8 cellular contexts compared by ENCODE assay signal in genomic region chr20:53872561-53873248, GRCh38.
DNase-seq lines count a peak whose midpoint lies in the region; ATAC-seq and TF ChIP-seq lines count a peak whose summit lies in the region.

No MANE protein-coding gene starts in this region.

- H3K36me3 ChIP-seq in naive thymus-derived CD4-positive, alpha-beta T cell (ENCODE audit: control insufficient read depth in 2 of 3, insufficient read depth in 3 of 3, low read length in 3 of 3) = no peaks in the 10 kb centered on the region
- no peaks in the 10 kb centered on the region for H3K36me3 ChIP-seq in WERI-Rb-1

- POLR2A ChIA-PET in naive thymus-derived CD4-positive, alpha-beta T cell (lab: Charles Lee) = interaction anchor here (0.5 to 2.5 kb wide), 34 partner anchors 13 to 296 kb away, joined by 3 to 23 read pairs (median 4); no protein-coding TSS in a partner anchor

- H3K27ac Mint-ChIP-seq in activated naive CD8-positive, alpha-beta T cell = peak overlapping the region; percentile 98
- H3K27ac Mint-ChIP-seq in naive thymus-derived CD4-positive, alpha-beta T cell = peak overlapping the region; percentile 90 to 99 (median 97)
- H3K27ac Mint-ChIP-seq in endothelial cell (ENCODE audit: unreplicated experiment) = no peak overlapping the region

- H3K9me3 ChIP-seq in naive thymus-derived CD4-positive, alpha-beta T cell (ENCODE audit: control insufficient read depth in 2 of 3, low read length in 3 of 3) = no peaks in the 10 kb centered on the region
- H3K9me3 ChIP-seq in WERI-Rb-1 (ENCODE audit: severe bottlenecking) = no peaks in the 10 kb centered on the region

- TF ChIP-seq CTCF in WERI-Rb-1 (IDR thresholded peaks at IDR 0.05; ENCODE audit: low read depth, low read length) = no peak
- no peak for TF ChIP-seq CTCF in endothelial cell (IDR thresholded peaks at IDR 0.05; ENCODE audit: unreplicated experiment)

- peaks cover 59% of the 10 kb centered on the region for H3K4me1 Mint-ChIP-seq in activated naive CD8-positive, alpha-beta T cell (ENCODE audit: low read depth)
- H3K4me1 Mint-ChIP-seq in naive thymus-derived CD4-positive, alpha-beta T cell = peaks cover 32 to 67% (median 53%) of the 10 kb centered on the region in 7 donors
- peaks cover 42% of the 10 kb centered on the region for H3K4me1 Mint-ChIP-seq in endothelial cell (ENCODE audit: unreplicated experiment)

- CTCF ChIA-PET in naive thymus-derived CD4-positive, alpha-beta T cell (lab: Charles Lee) = interaction anchor here (0.7 to 2.1 kb wide), 16 partner anchors 25 to 294 kb away, joined by 3 to 19 read pairs (median 4); no protein-coding TSS in a partner anchor

- ATAC-seq in naive thymus-derived CD4-positive, alpha-beta T cell = peak; percentile 71

- no peaks in the 10 kb centered on the region for H3K9me3 Mint-ChIP-seq in activated naive CD8-positive, alpha-beta T cell (ENCODE audit: low read depth)
- H3K9me3 Mint-ChIP-seq in naive thymus-derived CD4-positive, alpha-beta T cell = peaks cover 0 to 5% (median 0%) of the 10 kb centered on the region in 11 donors
- H3K9me3 Mint-ChIP-seq in endothelial cell (ENCODE audit: unreplicated experiment) = no peaks in the 10 kb centered on the region

- H3K4me3 ChIP-seq in naive thymus-derived CD4-positive, alpha-beta T cell (ENCODE audit: low read length) = peak overlapping the region; percentile 56
- no peak overlapping the region for H3K4me3 ChIP-seq in WERI-Rb-1 (ENCODE audit: low read depth, low read length)

- no peaks in the 10 kb centered on the region for H3K27me3 ChIP-seq in naive thymus-derived CD4-positive, alpha-beta T cell (ENCODE audit: control insufficient read depth in 2 of 2, insufficient read depth in 2 of 2, low read length in 2 of 2)
- H3K27me3 ChIP-seq in WERI-Rb-1 (ENCODE audit: insufficient read depth, low read depth, severe bottlenecking) = no peaks in the 10 kb centered on the region

- DNase-seq in activated CD8-positive, alpha-beta memory T cell treated with anti-CD3 and anti-CD28 coated beads, Interleukin-2, amount 50 U/mL, for 4 hours = peak; percentile 40
- no peak for DNase-seq in activated CD8-positive, alpha-beta memory T cell treated with anti-CD3 and anti-CD28 coated beads, Interleukin-2, amount 50 U/mL, for 48 hours
- peak; percentile 31 for DNase-seq in NCI-H1694 (lab: John Stamatoyannopoulos, UW)
- peak in 7 of 9 donors; percentile 55 to 81 (median 75) for DNase-seq in naive thymus-derived CD4-positive, alpha-beta T cell
- no peak for DNase-seq in WERI-Rb-1
- no peak for DNase-seq in endothelial cell (ENCODE audit: low spot score)
- DNase-seq in anterior cingulate cortex (lab: John Stamatoyannopoulos, UW) = no peak

- H3K36me3 Mint-ChIP-seq in activated naive CD8-positive, alpha-beta T cell = no peaks in the 10 kb centered on the region
- no peaks in the 10 kb centered on the region for H3K36me3 Mint-ChIP-seq in naive thymus-derived CD4-positive, alpha-beta T cell
- no peaks in the 10 kb centered on the region for H3K36me3 Mint-ChIP-seq in endothelial cell (ENCODE audit: low read depth, unreplicated experiment)

- H3K27me3 Mint-ChIP-seq in activated naive CD8-positive, alpha-beta T cell = no peaks in the 10 kb centered on the region
- H3K27me3 Mint-ChIP-seq in naive thymus-derived CD4-positive, alpha-beta T cell = no peaks in the 10 kb centered on the region
- H3K27me3 Mint-ChIP-seq in endothelial cell (ENCODE audit: unreplicated experiment) = peaks cover 14% of the 10 kb centered on the region

- intact Hi-C loops in naive thymus-derived CD4-positive, alpha-beta T cell (cut with micrococcal nuclease) = loop anchor here (1.0 to 5.0 kb wide), 9 partner anchors 27 to 294 kb away; no protein-coding TSS in a partner anchor

- peak overlapping the region; percentile 60 for H3K27ac ChIP-seq in naive thymus-derived CD4-positive, alpha-beta T cell (ENCODE audit: low read depth, low read length)
- H3K27ac ChIP-seq in WERI-Rb-1 = no peak overlapping the region

- H3K4me1 ChIP-seq in naive thymus-derived CD4-positive, alpha-beta T cell (ENCODE audit: control insufficient read depth in 2 of 2, insufficient read depth in 2 of 2, low read length in 2 of 2) = peaks cover 47% of the 10 kb centered on the region in 2 donors

- H3K4me3 Mint-ChIP-seq in activated naive CD8-positive, alpha-beta T cell = peak overlapping the region; percentile 92
- peak overlapping the region; percentile 73 to 93 (median 86) for H3K4me3 Mint-ChIP-seq in naive thymus-derived CD4-positive, alpha-beta T cell
- H3K4me3 Mint-ChIP-seq in endothelial cell (ENCODE audit: unreplicated experiment) = no peak overlapping the region

Comparison
In these comparisons a context has a peak if more than half of its experiments do, and no peak if none do; other contexts are left out.
1. DNase-seq: peak in activated CD8-positive, alpha-beta memory T cell treated with anti-CD3 and anti-CD28 coated beads, Interleukin-2, amount 50 U/mL, for 4 hours (single experiment), NCI-H1694 (single experiment) and naive thymus-derived CD4-positive, alpha-beta T cell (7 of 9); none in activated CD8-positive, alpha-beta memory T cell treated with anti-CD3 and anti-CD28 coated beads, Interleukin-2, amount 50 U/mL, for 48 hours (single experiment), WERI-Rb-1 (single experiment), endothelial cell (single experiment) and anterior cingulate cortex (0 of 58).